ENCODE assay signal across 9 cellular contexts in the genomic region with DNA sequence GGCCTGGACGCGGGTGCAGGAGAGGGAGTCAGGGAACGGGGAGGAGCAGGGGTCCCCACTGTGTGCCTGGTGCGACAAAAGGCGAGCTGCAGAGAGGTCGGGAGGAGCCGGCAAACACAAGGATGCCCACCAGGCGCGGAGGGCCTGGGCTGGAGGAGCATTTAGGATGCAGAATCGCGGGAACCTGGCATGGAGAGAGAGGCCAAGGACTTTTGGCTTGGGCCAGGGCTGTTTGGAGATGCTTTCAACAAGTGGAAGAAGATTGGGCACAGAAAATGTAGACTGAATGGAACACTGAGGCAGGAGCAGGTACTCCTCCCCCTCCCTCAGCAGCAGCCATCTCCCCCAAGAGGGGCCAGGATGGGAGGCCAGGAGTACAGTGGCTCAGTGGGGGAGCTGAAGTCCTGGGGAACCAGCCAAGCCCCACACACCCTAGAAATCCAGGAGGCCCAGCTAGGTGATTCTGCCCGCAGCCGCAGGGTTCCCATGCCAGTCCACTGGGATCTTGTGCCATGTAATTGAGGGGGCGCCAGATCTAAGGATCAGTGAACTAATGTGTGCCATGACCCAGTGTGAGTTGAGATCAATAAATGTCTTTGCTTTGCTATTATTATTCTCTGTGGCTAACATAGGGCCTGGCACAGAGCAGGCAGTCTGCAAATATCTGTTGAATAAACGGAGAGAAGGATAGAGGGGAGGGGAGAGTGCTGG. TPM values are rescaled to one million over a fixed set of nuclear protein-coding genes. Genes with fewer than 3 reads are reported as not detected.
A peak's percentile ranks its signal among the peaks of the same experiment; 100 is the strongest.
DNase-seq lines count a peak whose midpoint lies in the region; ATAC-seq and TF ChIP-seq lines count a peak whose summit lies in the region.
"Had no signal": no experiment of that assay in that cellular context is flagged by ENCODE, and none has a peak within 500 bp of the region (broad histone marks: within the 10 kb centered on the region; RNA-seq: fewer than 3 reads in every experiment).

No MANE protein-coding gene starts in this region.

- peak; percentile 44 for DNase-seq in DMS 273 (lab: John Stamatoyannopoulos, UW; ENCODE audit: unreplicated experiment)
- no peak for DNase-seq in DMS 273 treated with DMSO at 0.1 percent for 48 hours (lab: John Stamatoyannopoulos, UW)
- no peak for DNase-seq in activated CD4-positive, alpha-beta memory T cell treated with anti-CD3 and anti-CD28 coated beads for 36 hours
- DNase-seq in hepatocyte (ENCODE audit: low spot score), result no peak

- H3K4me3 Mint-ChIP-seq in activated CD4-positive, alpha-beta memory T cell treated with anti-CD3 and anti-CD28 coated beads for 36 hours, result peak overlapping the region; percentile 99
- peak overlapping the region; percentile 100 for H3K4me3 Mint-ChIP-seq in stimulated activated memory B cell treated with anti-CD40 and anti-IgM and Interleukin-4, amounts not matched to agents 10 μg/mL and 1 μg/mL and 100 μg/mL, for 72 hours

- H3K79me2 ChIP-seq in hepatocyte, result no peaks in the 10 kb centered on the region

- peak overlapping the region; percentile 89 for H3K4me2 ChIP-seq in hepatocyte

- TF ChIP-seq CTCF in hepatocyte (IDR thresholded peaks at IDR 0.05; ENCODE audit: poor library complexity), result no peak

- H4K20me1 ChIP-seq in hepatocyte (ENCODE audit: insufficient read depth, poor library complexity, severe bottlenecking), result no peaks in the 10 kb centered on the region

- H2AFZ ChIP-seq in hepatocyte, result peak overlapping the region; percentile 83

- H3K27me3 Mint-ChIP-seq in activated CD4-positive, alpha-beta memory T cell treated with anti-CD3 and anti-CD28 coated beads for 36 hours, result peaks cover 5% of the 10 kb centered on the region
- H3K27me3 Mint-ChIP-seq in stimulated activated memory B cell treated with anti-CD40 and anti-IgM and Interleukin-4, amounts not matched to agents 10 μg/mL and 1 μg/mL and 100 μg/mL, for 72 hours, result peaks cover 9% of the 10 kb centered on the region

- ATAC-seq in stimulated activated memory B cell treated with anti-CD40 and anti-IgM and Interleukin-4, amounts not matched to agents 10 μg/mL and 1 μg/mL and 100 μg/mL, for 72 hours, result no peak
- ATAC-seq in GM19035 (IDR thresholded peaks at IDR 0.05; ENCODE audit: unreplicated experiment) (no peak), HG03439 (IDR thresholded peaks at IDR 0.05; ENCODE audit: unreplicated experiment) (no peak), GM19324 (IDR thresholded peaks at IDR 0.05; ENCODE audit: low FRiP score, unreplicated experiment) (no peak)

- POLR2A ChIA-PET in activated CD4-positive, alpha-beta memory T cell treated with anti-CD3 and anti-CD28 coated beads for 36 hours (lab: Charles Lee), result interaction anchor here (1.2 kb wide), 1 partner anchor 40 kb away, joined by 5 read pairs; the partner anchor contains the start of gene SH3TC1

- no peaks in the 10 kb centered on the region for H3K36me3 Mint-ChIP-seq in activated CD4-positive, alpha-beta memory T cell treated with anti-CD3 and anti-CD28 coated beads for 36 hours
- H3K36me3 Mint-ChIP-seq in stimulated activated memory B cell treated with anti-CD40 and anti-IgM and Interleukin-4, amounts not matched to agents 10 μg/mL and 1 μg/mL and 100 μg/mL, for 72 hours, result peaks cover 13% of the 10 kb centered on the region

- CTCF ChIA-PET in activated CD4-positive, alpha-beta memory T cell treated with anti-CD3 and anti-CD28 coated beads for 36 hours (lab: Charles Lee), result interaction anchor here (1.2 to 2.4 kb wide), 2 partner anchors 13 to 17 kb away, joined by 3 to 11 read pairs; no protein-coding TSS in a partner anchor

- H3K4me3 ChIP-seq in hepatocyte, result peak overlapping the region; percentile 51

- H3K27ac Mint-ChIP-seq in activated CD4-positive, alpha-beta memory T cell treated with anti-CD3 and anti-CD28 coated beads for 36 hours, result no peak overlapping the region
- H3K27ac Mint-ChIP-seq in stimulated activated memory B cell treated with anti-CD40 and anti-IgM and Interleukin-4, amounts not matched to agents 10 μg/mL and 1 μg/mL and 100 μg/mL, for 72 hours, result peak overlapping the region; percentile 96

- peaks cover 16% of the 10 kb centered on the region for H3K27me3 ChIP-seq in hepatocyte

- no peak overlapping the region for H3K27ac ChIP-seq in hepatocyte
- H3K27ac ChIP-seq: 22Rv1 had no signal

- H3K4me1 Mint-ChIP-seq in activated CD4-positive, alpha-beta memory T cell treated with anti-CD3 and anti-CD28 coated beads for 36 hours (ENCODE audit: low read depth), result peaks cover 16% of the 10 kb centered on the region
- peaks cover 72% of the 10 kb centered on the region for H3K4me1 Mint-ChIP-seq in stimulated activated memory B cell treated with anti-CD40 and anti-IgM and Interleukin-4, amounts not matched to agents 10 μg/mL and 1 μg/mL and 100 μg/mL, for 72 hours

- WGBS in hepatocyte (ENCODE audit: low lambda C conversion rate, missing lambda C conversion rate), result 36% methylated on average over 15 of the region's 15 CpGs

- no peaks in the 10 kb centered on the region for H3K9me3 Mint-ChIP-seq in activated CD4-positive, alpha-beta memory T cell treated with anti-CD3 and anti-CD28 coated beads for 36 hours
- no peaks in the 10 kb centered on the region for H3K9me3 Mint-ChIP-seq in stimulated activated memory B cell treated with anti-CD40 and anti-IgM and Interleukin-4, amounts not matched to agents 10 μg/mL and 1 μg/mL and 100 μg/mL, for 72 hours

- no peaks in the 10 kb centered on the region for H3K9me3 ChIP-seq in hepatocyte (ENCODE audit: low read depth)

- intact Hi-C loops in activated CD4-positive, alpha-beta memory T cell treated with anti-CD3 and anti-CD28 coated beads for 36 hours (cut with micrococcal nuclease), result loop anchor here (2.0 to 5.0 kb wide), 2 partner anchors 38 to 69 kb away; partner anchors contain the start of gene SH3TC1

- H3K4me1 ChIP-seq in hepatocyte (ENCODE audit: insufficient read depth), result no peaks in the 10 kb centered on the region

- H3K9me2 ChIP-seq in hepatocyte (replicated peaks; ENCODE audit: insufficient read depth), result no peaks in the 10 kb centered on the region

- H3K36me3 ChIP-seq in hepatocyte (replicated peaks; ENCODE audit: insufficient read depth, low read depth), result no peaks in the 10 kb centered on the region

RNA-seq across cellular contexts. Expression of gene ABLIM2, which starts 1.1 kb away (rescaled TPM):
- under 1 TPM; 0.55 to 0.63 TPM for total RNA-seq in activated CD4-positive, alpha-beta memory T cell treated with anti-CD3 and anti-CD28 coated beads for 36 hours
- 0.68 and 1.7 TPM in 2 replicates for total RNA-seq in hepatocyte
- polyA plus RNA-seq in hepatocyte, result 2.0 and 3.3 TPM in 2 replicates

RNA-seq across cellular contexts. Expression of gene SH3TC1, which starts 39.4 kb away (rescaled TPM):
- total RNA-seq in activated CD4-positive, alpha-beta memory T cell treated with anti-CD3 and anti-CD28 coated beads for 36 hours, result 10 to 100 TPM; 28.5 to 28.8 TPM
- 16.5 and 35.4 TPM in 2 replicates for total RNA-seq in hepatocyte
- 30.3 and 41.2 TPM in 2 replicates for polyA plus RNA-seq in hepatocyte
